In genomic region chr5:149348463-149348862, GRCh38 we compare ENCODE assay signal across 23 cellular contexts. TPM values are rescaled to one million over a fixed set of nuclear protein-coding genes. Genes with fewer than 3 reads are reported as not detected.
DNase-seq lines count a peak whose midpoint lies in the region; TF ChIP-seq lines count a peak whose summit lies in the region.
"Had no signal": no experiment of that assay in that cellular context is flagged by ENCODE, and none has a peak within 500 bp of the region (broad histone marks: within the 10 kb centered on the region; RNA-seq: fewer than 3 reads in every experiment).

No MANE protein-coding gene starts in this region.

- no peak for DNase-seq in MCF 10A (ENCODE audit: unreplicated experiment)
- DNase-seq in breast epithelium (ENCODE audit: low spot score in 2 of 2): no peak
- no peak for DNase-seq in activated CD4-positive, alpha-beta memory T cell treated with anti-CD3 and anti-CD28 coated beads for 36 hours
- no peak for DNase-seq in endothelial cell (ENCODE audit: low spot score)
- DNase-seq in NCI-H2107 (lab: John Stamatoyannopoulos, UW): no peak
- no peak for DNase-seq in NCI-H2107 treated with DMSO at 0.1 percent for 48 hours (lab: John Stamatoyannopoulos, UW; ENCODE audit: unreplicated experiment)
- DNase-seq in A172 (ENCODE audit: low spot score): no peak
- DNase-seq in SW480 (ENCODE audit: low spot score): no peak
- DNase-seq: activated B cell treated with CpG ODN at 0.5 μM for 24 hours; activated effector memory CD4-positive, alpha-beta T cell treated with Interleukin-2 at 50 U/mL for 16 hours; AML-193; endodermal cell; MV-4-11; NCI-H2081; NCI-H748 treated with DMSO at 0.1 percent for 48 hours; right lobe of liver; stimulated activated CD4-positive, alpha-beta T cell treated with anti-CD3 and anti-CD28 coated beads, Interleukin-2, amount 100 ng/mL, for 48 hours; stimulated activated CD8-positive, alpha-beta memory T cell treated with anti-CD3 and anti-CD28 coated beads, Interleukin-4, amount 100 ng/mL, for 48 hours; tibial artery had no signal

- H3K4me1 ChIP-seq in breast epithelium: no peaks in the 10 kb centered on the region

- H3K36me3 Mint-ChIP-seq in MCF 10A (ENCODE audit: insufficient read depth, unreplicated experiment): peaks cover 65% of the 10 kb centered on the region
- peaks cover 66% of the 10 kb centered on the region for H3K36me3 Mint-ChIP-seq in activated CD4-positive, alpha-beta memory T cell treated with anti-CD3 and anti-CD28 coated beads for 36 hours
- peaks cover 44% of the 10 kb centered on the region for H3K36me3 Mint-ChIP-seq in endothelial cell (ENCODE audit: low read depth, unreplicated experiment)

- H3K27me3 Mint-ChIP-seq in MCF 10A (ENCODE audit: insufficient read depth, unreplicated experiment): no peaks in the 10 kb centered on the region
- no peaks in the 10 kb centered on the region for H3K27me3 Mint-ChIP-seq in activated CD4-positive, alpha-beta memory T cell treated with anti-CD3 and anti-CD28 coated beads for 36 hours
- H3K27me3 Mint-ChIP-seq in endothelial cell (ENCODE audit: unreplicated experiment): peaks cover 14% of the 10 kb centered on the region
- H3K27me3 Mint-ChIP-seq: activated B cell treated with CpG ODN at 0.5 μM for 24 hours had no signal

- peaks cover 22% of the 10 kb centered on the region for H3K4me1 Mint-ChIP-seq in MCF 10A (ENCODE audit: insufficient read depth, unreplicated experiment)
- H3K4me1 Mint-ChIP-seq in activated CD4-positive, alpha-beta memory T cell treated with anti-CD3 and anti-CD28 coated beads for 36 hours (ENCODE audit: low read depth): peaks cover 72% of the 10 kb centered on the region
- H3K4me1 Mint-ChIP-seq in endothelial cell (ENCODE audit: unreplicated experiment): peaks cover 50% of the 10 kb centered on the region

- no peaks in the 10 kb centered on the region for H3K27me3 ChIP-seq in breast epithelium
- H3K27me3 ChIP-seq: neural progenitor cell, right lobe of liver, tibial artery had no signal

- CTCF ChIA-PET in MCF 10A (lab: Yijun Ruan, JAX): interaction anchor here (0.7 to 46.8 kb wide), 4 partner anchors 22 to 197 kb away, joined by 4 to 1231 read pairs (median 182); no protein-coding TSS in a partner anchor
- CTCF ChIA-PET in activated CD4-positive, alpha-beta memory T cell treated with anti-CD3 and anti-CD28 coated beads for 36 hours (lab: Charles Lee): no interaction called here

- H3K4me3 Mint-ChIP-seq in MCF 10A (ENCODE audit: unreplicated experiment) (no peak overlapping the region), endothelial cell (ENCODE audit: unreplicated experiment) (peak overlapping the region; percentile 61)
- peak overlapping the region; percentile 97 for H3K4me3 Mint-ChIP-seq in activated CD4-positive, alpha-beta memory T cell treated with anti-CD3 and anti-CD28 coated beads for 36 hours
- H3K4me3 Mint-ChIP-seq: activated B cell treated with CpG ODN at 0.5 μM for 24 hours, endodermal cell, neural progenitor cell had no signal

- POLR2A ChIA-PET in MCF 10A (lab: Yijun Ruan, JAX): no interaction called here
- POLR2A ChIA-PET in activated CD4-positive, alpha-beta memory T cell treated with anti-CD3 and anti-CD28 coated beads for 36 hours (lab: Charles Lee): interaction anchor here (6.9 kb wide), 1 partner anchor 8 kb away, joined by 140 read pairs; the partner anchor contains the start of gene PCYOX1L

- no peak overlapping the region for H3K4me3 ChIP-seq in breast epithelium
- H3K4me3 ChIP-seq: lung, neural progenitor cell, right lobe of liver, tibial artery had no signal

- no peaks in the 10 kb centered on the region for H3K36me3 ChIP-seq in breast epithelium

- BruUV-seq in MCF 10A (replicated peaks; lab: Mats Ljungman, UMichigan): no TSS peak

- intact Hi-C loops in MCF 10A (cut with micrococcal nuclease): no loop called here
- intact Hi-C loops in breast epithelium (cut with DNase I; ENCODE audit: low total_unique reads): no loop called here
- intact Hi-C loops in activated CD4-positive, alpha-beta memory T cell treated with anti-CD3 and anti-CD28 coated beads for 36 hours (cut with micrococcal nuclease): loop anchor here (5.0 to 10.0 kb wide), 2 partner anchors 376 to 541 kb away; no protein-coding TSS in a partner anchor

- TF ChIP-seq CTCF in MCF 10A (IDR thresholded peaks at IDR 0.05; ENCODE audit: unreplicated experiment) (no peak), breast epithelium (IDR thresholded peaks at IDR 0.05) (no peak), endothelial cell (IDR thresholded peaks at IDR 0.05; ENCODE audit: unreplicated experiment) (no peak)

- no peaks in the 10 kb centered on the region for H3K9me3 Mint-ChIP-seq in MCF 10A (ENCODE audit: unreplicated experiment)
- no peaks in the 10 kb centered on the region for H3K9me3 Mint-ChIP-seq in activated CD4-positive, alpha-beta memory T cell treated with anti-CD3 and anti-CD28 coated beads for 36 hours
- peaks cover 6% of the 10 kb centered on the region for H3K9me3 Mint-ChIP-seq in endothelial cell (ENCODE audit: unreplicated experiment)
- H3K9me3 Mint-ChIP-seq: endodermal cell, neural progenitor cell had no signal

- no peak overlapping the region for H3K27ac ChIP-seq in breast epithelium
- H3K27ac ChIP-seq: neural progenitor cell, right lobe of liver, tibial artery had no signal

- no peak for TF ChIP-seq POLR2A in breast epithelium (IDR thresholded peaks at IDR 0.05)

- H3K27ac Mint-ChIP-seq in MCF 10A (ENCODE audit: low read depth, unreplicated experiment) (peak overlapping the region; percentile 44), endothelial cell (ENCODE audit: unreplicated experiment) (peak overlapping the region; percentile 14)
- peak overlapping the region; percentile 93 for H3K27ac Mint-ChIP-seq in activated CD4-positive, alpha-beta memory T cell treated with anti-CD3 and anti-CD28 coated beads for 36 hours
- H3K27ac Mint-ChIP-seq: activated B cell treated with CpG ODN at 0.5 μM for 24 hours, endodermal cell, neural progenitor cell had no signal

- no peaks in the 10 kb centered on the region for H3K9me3 ChIP-seq in breast epithelium
- H3K9me3 ChIP-seq: right lobe of liver, tibial artery had no signal

RNA-seq across cellular contexts. Expression of gene GRPEL2, which starts 3.2 kb away (rescaled TPM):
- total RNA-seq in MCF 10A (2022): 69.5 and 86.6 TPM in 2 replicates
- 10 to 100 TPM; 14.4 to 17.1 (median 16.5) TPM for total RNA-seq in breast epithelium
- 10 to 100 TPM; 32.9 to 37.2 TPM for total RNA-seq in activated CD4-positive, alpha-beta memory T cell treated with anti-CD3 and anti-CD28 coated beads for 36 hours
- 51.1 TPM for total RNA-seq in endothelial cell (ENCODE audit: unreplicated experiment)
- total RNA-seq in A172 (2014; rRNA removed; shearing (Covaris generic)): 23.3 and 28.3 TPM in 2 replicates

RNA-seq across cellular contexts. Expression of gene PCYOX1L, which starts 9.4 kb away (rescaled TPM):
- 7.7 and 8.0 TPM in 2 replicates for total RNA-seq in MCF 10A (2022)
- total RNA-seq in breast epithelium: 1 to 10 TPM; 3.2 to 6.6 (median 5.2) TPM
- 10 to 100 TPM; 21.8 to 24.0 TPM for total RNA-seq in activated CD4-positive, alpha-beta memory T cell treated with anti-CD3 and anti-CD28 coated beads for 36 hours
- total RNA-seq in endothelial cell (ENCODE audit: unreplicated experiment): 18.3 TPM
- 15.7 and 19.7 TPM in 2 replicates for total RNA-seq in A172 (2014; rRNA removed; shearing (Covaris generic))

RNA-seq across cellular contexts. Expression of gene IL17B, which starts 30.6 kb away (rescaled TPM):
- total RNA-seq in MCF 10A (2022): not detected in 2 replicates
- 1 to 10 TPM in 2 of 3 donors, under 1 TPM in 1; 0.64 to 5.6 (median 5.4) TPM for total RNA-seq in breast epithelium
- not detected for total RNA-seq in activated CD4-positive, alpha-beta memory T cell treated with anti-CD3 and anti-CD28 coated beads for 36 hours
- total RNA-seq in endothelial cell (ENCODE audit: unreplicated experiment): not detected
- total RNA-seq in A172 (2014; rRNA removed; shearing (Covaris generic)): not detected in 2 replicates
- total RNA-seq: activated B cell treated with CpG ODN at 0.5 μM for 24 hours, endodermal cell, frontal cortex, right lobe of liver, RPMI7951 had no signal

Comparison
In these comparisons a context has a peak if more than half of its experiments do, and no peak if none do; other contexts are left out.
1. H3K27ac Mint-ChIP-seq: peak in every context shown above with its lines; median percentile 93 in activated CD4-positive, alpha-beta memory T cell treated with anti-CD3 and anti-CD28 coated beads for 36 hours; 44 in MCF 10A; 14 in endothelial cell.